15 cellular contexts compared by ENCODE assay signal in genomic region chr15:39908186-39908585, GRCh38. TPM values are rescaled to one million over a fixed set of nuclear protein-coding genes. Genes with fewer than 3 reads are reported as not detected.
DNase-seq lines count a peak whose midpoint lies in the region; ATAC-seq, FAIRE-seq and TF ChIP-seq lines count a peak whose summit lies in the region.
"Had no signal": no experiment of that assay in that cellular context is flagged by ENCODE, and none has a peak within 500 bp of the region (broad histone marks: within the 10 kb centered on the region; RNA-seq: fewer than 3 reads in every experiment).

No MANE protein-coding gene starts in this region.

- H3K4me1 ChIP-seq in keratinocyte (ENCODE audit: control insufficient read depth, extremely low read depth, insufficient read depth, low read length) = peaks cover 29% of the 10 kb centered on the region
- no peaks in the 10 kb centered on the region for H3K4me1 ChIP-seq in Peyer's patch
- H3K4me1 ChIP-seq: pancreas, upper lobe of left lung had no signal

- H4K20me1 ChIP-seq in keratinocyte (ENCODE audit: control insufficient read depth, extremely low read depth, insufficient read depth, low read length) = no peaks in the 10 kb centered on the region

- DNase-seq in AG10803 (ENCODE audit: low read depth) = peak; percentile 91
- peak; percentile 87 for DNase-seq in HS-5 (ENCODE audit: low read depth)
- DNase-seq in astrocyte of the spinal cord (ENCODE audit: low read depth, low spot score) = peak; percentile 85
- peak; percentile 50 for DNase-seq in keratinocyte (ENCODE audit: low read depth, low spot score)
- no peak for DNase-seq in coronary artery (ENCODE audit: low spot score)
- no peak for DNase-seq in Peyer's patch
- no peak for DNase-seq in medulla oblongata (ENCODE audit: extremely low spot score)
- DNase-seq: activated T-cell treated with anti-CD3 and anti-CD28 coated beads, Interleukin-2, amount 50 U/mL, for 48 hours; DND-41; effector CD4-positive, alpha-beta T cell; MV-4-11; pancreas; T-helper 9 cell; upper lobe of left lung had no signal

- H3K79me2 ChIP-seq in keratinocyte (ENCODE audit: control insufficient read depth, insufficient read depth, low read length) = peaks cover 36% of the 10 kb centered on the region

- ATAC-seq in GM21423 (IDR thresholded peaks at IDR 0.05; ENCODE audit: unreplicated experiment) = no peak
- ATAC-seq: pancreas had no signal

- no peaks in the 10 kb centered on the region for H3K9me1 ChIP-seq in keratinocyte (ENCODE audit: control insufficient read depth, extremely low read depth, insufficient read depth, low read length)

- no peak for TF ChIP-seq POLR2A in Peyer's patch (IDR thresholded peaks at IDR 0.05)

- FAIRE-seq in keratinocyte (lab: Jason Lieb, UNC) = peak; percentile 95
- FAIRE-seq: pancreas had no signal

- TF ChIP-seq CTCF in AG10803 (conservative IDR thresholded peaks at IDR 0.05; ENCODE audit: low read length) (no peak), astrocyte of the spinal cord (IDR thresholded peaks at IDR 0.05; ENCODE audit: low read depth, low read length) (no peak), keratinocyte (optimal IDR thresholded peaks at IDR 0.05 in 1 of 3, IDR thresholded peaks at IDR 0.05 in 1 of 3, conservative IDR thresholded peaks at IDR 0.05 in 1 of 3; ENCODE audit: extremely low read depth in 1 of 3, insufficient read depth in 2 of 3, low read length in 3 of 3) (no peak), coronary artery (IDR thresholded peaks at IDR 0.05) (no peak), Peyer's patch (IDR thresholded peaks at IDR 0.05) (no peak)

- H3K27me3 ChIP-seq in keratinocyte (ENCODE audit: control insufficient read depth, extremely low read depth, insufficient read depth, low read length) = no peaks in the 10 kb centered on the region
- H3K27me3 ChIP-seq in Peyer's patch = no peaks in the 10 kb centered on the region
- H3K27me3 ChIP-seq: pancreas, upper lobe of left lung had no signal

- H3K9me3 ChIP-seq in keratinocyte (ENCODE audit: control insufficient read depth, low read depth, low read length) = no peaks in the 10 kb centered on the region
- no peaks in the 10 kb centered on the region for H3K9me3 ChIP-seq in Peyer's patch
- H3K9me3 ChIP-seq: pancreas, upper lobe of left lung had no signal

- H3K9ac ChIP-seq in keratinocyte (ENCODE audit: control insufficient read depth, extremely low read depth, insufficient read depth, low read length) = no peak overlapping the region

- in situ Hi-C loops in astrocyte of the spinal cord (cut with HindIII; ENCODE audit: low sequenced_read_pairs) = no loop called here

- H2AFZ ChIP-seq in keratinocyte (ENCODE audit: control insufficient read depth, low read length) = no peak overlapping the region

- dilution Hi-C loops in keratinocyte (cut with MboI; ENCODE audit: extremely low pct_ligation_motif_present, low sequenced_read_pairs) = loop anchor here (25.0 kb wide), 1 partner anchor 96 kb away; no protein-coding TSS in a partner anchor

- peak overlapping the region; percentile 60 for H3K4me2 ChIP-seq in keratinocyte (ENCODE audit: control insufficient read depth, extremely low read depth, insufficient read depth, low read depth, low read length)

- H3K27ac ChIP-seq in keratinocyte (ENCODE audit: control insufficient read depth, insufficient read depth, low read length) (peak overlapping the region; percentile 66), coronary artery (no peak overlapping the region), Peyer's patch (no peak overlapping the region)
- H3K27ac ChIP-seq: pancreas, upper lobe of left lung had no signal

- H3K4me3 ChIP-seq in AG10803 (ENCODE audit: low read length) (no peak overlapping the region), astrocyte of the spinal cord (ENCODE audit: low read depth, low read length) (no peak overlapping the region), keratinocyte (ENCODE audit: control insufficient read depth in 2 of 3, extremely low read depth in 1 of 3, insufficient read depth in 2 of 3, low read depth in 1 of 3, low read length in 3 of 3) (no peak overlapping the region), coronary artery (no peak overlapping the region), Peyer's patch (no peak overlapping the region)
- H3K4me3 ChIP-seq: pancreas, upper lobe of left lung had no signal

- no peaks in the 10 kb centered on the region for H3K36me3 ChIP-seq in keratinocyte (ENCODE audit: control insufficient read depth in 2 of 2, extremely low read depth in 1 of 2, insufficient read depth in 2 of 2, low read length in 2 of 2)
- H3K36me3 ChIP-seq in Peyer's patch = no peaks in the 10 kb centered on the region
- H3K36me3 ChIP-seq: pancreas, upper lobe of left lung had no signal

RNA-seq across cellular contexts. Expression of gene GPR176, which starts 11.9 kb away (rescaled TPM):
- 7.5 to 18.8 TPM (median 12.5 TPM) in 3 replicates for polyA plus RNA-seq in keratinocyte
- polyA plus RNA-seq in keratinocyte (2011; ENCODE audit: low read depth) = 0.97 TPM
- 6.8 and 8.3 TPM in 2 replicates for polyA plus RNA-seq in keratinocyte (2011; cell fraction: cytosol; rRNA removed)
- polyA plus RNA-seq in keratinocyte (2011; cell fraction: nucleus; rRNA removed) = 5.9 and 7.1 TPM in 2 replicates
- 2.5 and 16.8 TPM in 2 replicates for polyA plus RNA-seq in keratinocyte (2012; ENCODE audit: low replicate concordance)
- polyA minus RNA-seq in keratinocyte = 17.4 to 120 TPM (median 39.5 TPM) in 3 replicates
- 10.4 TPM for polyA minus RNA-seq in keratinocyte (2011; cell fraction: cytosol; rRNA and poly(A)+ RNA removed)
- polyA minus RNA-seq in keratinocyte (2011; cell fraction: nucleus; rRNA and poly(A)+ RNA removed) = 7.6 and 10.2 TPM in 2 replicates
- total RNA-seq in Peyer's patch = 1 to 10 TPM in 3 of 4 donors, under 1 TPM in 1; 0.88 to 4.3 (median 3.1) TPM

RNA-seq across cellular contexts. Expression of gene EIF2AK4, which starts 25.7 kb away (rescaled TPM):
- polyA plus RNA-seq in keratinocyte = 61.3 to 114 TPM (median 85.0 TPM) in 3 replicates
- polyA plus RNA-seq in keratinocyte (2011; ENCODE audit: low read depth) = 21.7 TPM
- 70.7 and 110 TPM in 2 replicates for polyA plus RNA-seq in keratinocyte (2011; cell fraction: cytosol; rRNA removed)
- polyA plus RNA-seq in keratinocyte (2011; cell fraction: nucleus; rRNA removed) = 76.8 and 77.2 TPM in 2 replicates
- 25.7 and 75.8 TPM in 2 replicates for polyA plus RNA-seq in keratinocyte (2012; ENCODE audit: low replicate concordance)
- polyA minus RNA-seq in keratinocyte = 90.8 to 161 TPM (median 92.2 TPM) in 3 replicates
- polyA minus RNA-seq in keratinocyte (2011; cell fraction: cytosol; rRNA and poly(A)+ RNA removed) = 77.1 TPM
- 67.6 and 106 TPM in 2 replicates for polyA minus RNA-seq in keratinocyte (2011; cell fraction: nucleus; rRNA and poly(A)+ RNA removed)
- 10 to 100 TPM; 17.6 to 34.7 (median 22.4) TPM for total RNA-seq in Peyer's patch

Comparison
In these comparisons a context has a peak if more than half of its experiments do, and no peak if none do; other contexts are left out.
1. DNase-seq: peak in AG10803 (single experiment), HS-5 (single experiment), astrocyte of the spinal cord (single experiment) and keratinocyte (single experiment); none in coronary artery (single experiment), Peyer's patch (0 of 3) and medulla oblongata (single experiment).